21 cellular contexts compared by ENCODE assay signal in genomic region chr19:15236886-15237285, GRCh38. TPM values are rescaled to one million over a fixed set of nuclear protein-coding genes. Genes with fewer than 3 reads are reported as not detected.
DNase-seq lines count a peak whose midpoint lies in the region; ATAC-seq, FAIRE-seq and TF ChIP-seq lines count a peak whose summit lies in the region.
"Had no signal": no experiment of that assay in that cellular context is flagged by ENCODE, and none has a peak within 500 bp of the region (broad histone marks: within the 10 kb centered on the region; RNA-seq: fewer than 3 reads in every experiment).

No MANE protein-coding gene starts in this region.

- H2AFZ ChIP-seq in PC-9: no peak overlapping the region
- H2AFZ ChIP-seq in K562 (ENCODE audit: low read depth, low read length): no peak overlapping the region

- H3K4me3 ChIP-seq in PC-9: no peak overlapping the region
- H3K4me3 ChIP-seq in K562: no peak overlapping the region
- H3K4me3 ChIP-seq: HAP-1 had no signal

- no peaks in the 10 kb centered on the region for H3K9me2 ChIP-seq in PC-9 (ENCODE audit: insufficient read depth)

- 94% methylated on average over 7 of the region's 9 CpGs for WGBS in K562 (ENCODE audit: insufficient coverage, low coverage, missing lambda C conversion rate)

- TF ChIP-seq EP300 in K562 (IDR thresholded peaks at IDR 0.05; ENCODE audit: low read length): no peak

- H3K27ac Mint-ChIP-seq in nephron progenitor cell (peak overlapping the region; percentile 50), osteocyte (ENCODE audit: unreplicated experiment) (peak overlapping the region; percentile 62)
- H3K27ac Mint-ChIP-seq: CD4-positive, alpha-beta memory T cell had no signal

- intact Hi-C loops in PC-9 (cut with micrococcal nuclease; ENCODE audit: unreplicated experiment): no loop called here
- intact Hi-C loops in K562 (cut with micrococcal nuclease): no loop called here

- DNase-seq in PC-9 (no peak), K562 (ENCODE audit: extremely low read depth in 1 of 4, low spot score in 3 of 4) (no peak), nephron progenitor cell (no peak), osteocyte (ENCODE audit: extremely low spot score, unreplicated experiment) (no peak), NAMALWA (ENCODE audit: low spot score) (no peak), GM10266 (ENCODE audit: extremely low spot score) (no peak), NCI-H69 (lab: John Stamatoyannopoulos, UW) (no peak)
- DNase-seq in activated CD4-positive, CD25-positive, alpha-beta regulatory T cell treated with anti-CD3 and anti-CD28 coated beads, Interleukin-2, amount 50 U/mL, for 72 hours: no peak
- DNase-seq: C1 segment of cervical spinal cord; Calu3; CD4-positive, alpha-beta memory T cell; COR-L47; DMS53; DMS79 treated with DMSO at 0.1 percent for 48 hours; GF-D8; GOT3 had no signal

- no peaks in the 10 kb centered on the region for H3K9me3 Mint-ChIP-seq in nephron progenitor cell
- no peaks in the 10 kb centered on the region for H3K9me3 Mint-ChIP-seq in osteocyte (ENCODE audit: unreplicated experiment)
- H3K9me3 Mint-ChIP-seq: CD4-positive, alpha-beta memory T cell had no signal

- H3K36me3 Mint-ChIP-seq in nephron progenitor cell (ENCODE audit: low read depth): peaks cover 37% of the 10 kb centered on the region
- peaks cover 31% of the 10 kb centered on the region for H3K36me3 Mint-ChIP-seq in osteocyte (ENCODE audit: unreplicated experiment)

- TF ChIP-seq POLR2A in K562 (conservative IDR thresholded peaks at IDR 0.05): no peak

- H3K4me2 ChIP-seq in PC-9 (no peak overlapping the region), K562 (ENCODE audit: insufficient read depth, low read length) (no peak overlapping the region)

- no peak for FAIRE-seq in K562 (lab: Jason Lieb, UNC)
- FAIRE-seq: GM12892, H54 had no signal

- CTCF ChIA-PET in PC-9 (lab: Charles Lee): no interaction called here
- CTCF ChIA-PET in K562 (lab: Yijun Ruan, JAX; ENCODE audit: low intra/inter-chr PET ratio): no interaction called here

- H3K27me3 Mint-ChIP-seq in nephron progenitor cell (ENCODE audit: low read depth, poor library complexity) (peaks cover 22% of the 10 kb centered on the region), osteocyte (ENCODE audit: unreplicated experiment) (no peaks in the 10 kb centered on the region)

- H3K27me3 ChIP-seq in PC-9 (ENCODE audit: insufficient read depth, low read depth): no peaks in the 10 kb centered on the region
- H3K27me3 ChIP-seq in K562 (ENCODE audit: control insufficient read depth in 2 of 2, insufficient read depth in 2 of 2, low read length in 2 of 2): no peaks in the 10 kb centered on the region

- no peak for ATAC-seq in K562

- H3K4me1 Mint-ChIP-seq in nephron progenitor cell: peaks cover 23% of the 10 kb centered on the region
- H3K4me1 Mint-ChIP-seq in osteocyte (ENCODE audit: unreplicated experiment): no peaks in the 10 kb centered on the region

- H3K36me3 ChIP-seq in PC-9 (ENCODE audit: low read depth): peaks cover 28% of the 10 kb centered on the region
- peaks cover 60% of the 10 kb centered on the region; the same call in 2 of the 3 replicates for H3K36me3 ChIP-seq in K562 (ENCODE audit: control insufficient read depth, insufficient read depth, low read length)

- TF ChIP-seq RAD21 in K562 (CRISPR knock-in tag; conservative IDR thresholded peaks at IDR 0.05 in 1 of 2, IDR thresholded peaks at IDR 0.05 in 1 of 2): no peak

- BruUV-seq in PC-9 (replicated peaks; lab: Mats Ljungman, UMichigan) (no TSS peak), K562 (replicated peaks; lab: Mats Ljungman, UMichigan) (no TSS peak)

- H3K27ac ChIP-seq in PC-9 (0 out of 2 replicates have a peak overlapping the region, but pooled peaks have one; percentile 97), K562 (ENCODE audit: extremely low read depth, low read depth, low read length) (no peak overlapping the region)

- TF ChIP-seq CTCF in PC-9 (conservative IDR thresholded peaks at IDR 0.05): no peak
- no peak for TF ChIP-seq CTCF in K562 (IDR thresholded peaks at IDR 0.05 in 2 of 3, conservative IDR thresholded peaks at IDR 0.05 in 1 of 3; ENCODE audit: insufficient read depth in 2 of 3, low read depth in 1 of 3, low read length in 3 of 3)
- TF ChIP-seq CTCF in nephron progenitor cell (IDR thresholded peaks at IDR 0.05): no peak
- no peak for TF ChIP-seq CTCF in osteocyte (IDR thresholded peaks at IDR 0.05)
- no peak for TF ChIP-seq CTCF in GM10266 (IDR thresholded peaks at IDR 0.05; ENCODE audit: control insufficient read depth, insufficient read depth, low read depth, missing control alignments)

- no peaks in the 10 kb centered on the region for H3K79me2 ChIP-seq in PC-9 (ENCODE audit: low read depth)
- no peaks in the 10 kb centered on the region for H3K79me2 ChIP-seq in K562 (ENCODE audit: control insufficient read depth, insufficient read depth, low read length)

- H4K20me1 ChIP-seq in PC-9 (ENCODE audit: insufficient read depth) (peaks cover 7% of the 10 kb centered on the region), K562 (replicated peaks; ENCODE audit: control insufficient read depth, insufficient read depth, low read length) (peaks cover 8% of the 10 kb centered on the region; the same call in 1 of the 2 replicates)

- H3K9ac ChIP-seq in K562 (ENCODE audit: insufficient read depth in 1 of 2, low read depth in 2 of 2, low read length in 2 of 2): no peak overlapping the region; a peak in 1 of 4 replicates

- POLR2A ChIA-PET in PC-9 (lab: Charles Lee; ENCODE audit: unreplicated experiment): interaction anchor here (0.7 kb wide), 1 partner anchor 83 kb away, joined by 5 read pairs; no protein-coding TSS in a partner anchor
- POLR2A ChIA-PET in K562 (lab: Yijun Ruan, JAX): no interaction called here

- H3F3A ChIP-seq in PC-9 (ENCODE audit: insufficient read depth, low read depth): peaks cover 61% of the 10 kb centered on the region

- H3K9me3 ChIP-seq in PC-9 (ENCODE audit: insufficient read depth, low read depth) (no peaks in the 10 kb centered on the region), K562 (replicated peaks; ENCODE audit: control insufficient read depth, insufficient read depth, low read depth, low read length) (no peaks in the 10 kb centered on the region)
- H3K9me3 ChIP-seq: HAP-1 had no signal

- H3K4me1 ChIP-seq in PC-9 (replicated peaks; ENCODE audit: insufficient read depth): peaks cover 30% of the 10 kb centered on the region
- H3K4me1 ChIP-seq in K562 (replicated peaks in 1 of 2; ENCODE audit: control insufficient read depth in 2 of 2, insufficient read depth in 2 of 2, low read length in 2 of 2): peaks cover 0 to 4% of the 10 kb centered on the region in 2 experiments; a peak in 1 of 5 replicates
- H3K4me1 ChIP-seq: HAP-1 had no signal

- in situ Hi-C loops in K562 (cut with MboI): no loop called here

- H3K9me1 ChIP-seq in K562 (ENCODE audit: control insufficient read depth, insufficient read depth, low read length): no peaks in the 10 kb centered on the region

- H3K4me3 Mint-ChIP-seq in nephron progenitor cell: no peak overlapping the region
- H3K4me3 Mint-ChIP-seq in osteocyte (ENCODE audit: unreplicated experiment): no peak overlapping the region
- H3K4me3 Mint-ChIP-seq: CD4-positive, alpha-beta memory T cell had no signal

TF ChIP-seq in K562, 482 proteins besides CTCF, POLR2A, EP300 and RAD21 (continues in another document):
- TF ChIP-seq RBM22 (IDR thresholded peaks at IDR 0.05; ENCODE audit: low read depth, low read length, poor library complexity, severe bottlenecking): peak; percentile 69

RNA-seq across cellular contexts. Expression of gene EPHX3, which starts 4.6 kb away (rescaled TPM):
- total RNA-seq in PC-9 (2021): 17.7 and 20.1 TPM in 2 replicates
- 0.39 and 1.6 TPM in 2 replicates for total RNA-seq in K562 (2011; cell fraction: chromatin; rRNA removed; ENCODE audit: low replicate concordance)
- total RNA-seq in K562 (2011; cell fraction: nucleolus; rRNA removed): 0.79 and 0.83 TPM in 2 replicates
- 0.69 and 0.88 TPM in 2 replicates for total RNA-seq in K562 (2011; cell fraction: nucleoplasm; rRNA removed)
- total RNA-seq in K562 (2014; rRNA removed): not detected in 2 replicates
- total RNA-seq in K562 (2014; rRNA removed; fragmentation: Illumina TruSeq; extraction: Trizol): not detected in 2 replicates
- not detected in 2 replicates for total RNA-seq in K562 (2015; rRNA removed; fragmentation: Illumina TruSeq; extraction: Trizol)
- 0.20 TPM in 1 of 2 replicates, not detected in the other for total RNA-seq in K562 (2021)
- 0.07 TPM in 1 of 2 replicates, not detected in the other for polyA plus RNA-seq in K562 (2011; rRNA removed)
- polyA plus RNA-seq in K562 (2011; cell fraction: cytosol; rRNA removed): 0.06 and 0.12 TPM in 2 replicates
- polyA plus RNA-seq in K562 (2011; cell fraction: nucleus; rRNA removed): 0.21 and 0.50 TPM in 2 replicates
- polyA plus RNA-seq in K562 (2012): not detected in 2 replicates
- not detected in 2 replicates for polyA plus RNA-seq in K562 (2014; fragmentation: Illumina TruSeq; extraction: Trizol)
- not detected for polyA plus RNA-seq in K562 (2014; fragmentation: Nextera tagmentation; extraction: Ambion mirVana)
- polyA plus RNA-seq in K562 (2014; rRNA removed): not detected in 2 replicates
- not detected in 2 replicates for polyA minus RNA-seq in K562 (2011; rRNA and poly(A)+ RNA removed)
- not detected in 2 replicates for polyA minus RNA-seq in K562 (2011; cell fraction: cytosol; rRNA and poly(A)+ RNA removed)
- not detected in 2 replicates for polyA minus RNA-seq in K562 (2011; cell fraction: nucleus; rRNA and poly(A)+ RNA removed)
- not detected in 2 replicates for total RNA-seq in osteocyte
- total RNA-seq: A172, G401 had no signal
- polyA plus RNA-seq: CD4-positive, alpha-beta memory T cell had no signal

RNA-seq across cellular contexts. Expression of gene NOTCH3, which starts 36.1 kb away (rescaled TPM):
- total RNA-seq in PC-9 (2021) (115 and 143 TPM in 2 replicates), K562 (2014; rRNA removed) (0.45 and 1.1 TPM in 2 replicates), K562 (2014; rRNA removed; fragmentation: Illumina TruSeq; extraction: Trizol) (0.11 and 0.13 TPM in 2 replicates), K562 (2015; rRNA removed; fragmentation: Illumina TruSeq; extraction: Trizol) (0.18 and 0.30 TPM in 2 replicates), K562 (2021) (0.34 and 1.2 TPM in 2 replicates), osteocyte (178 and 200 TPM in 2 replicates)
- 4.3 and 8.9 TPM in 2 replicates for total RNA-seq in K562 (2011; cell fraction: chromatin; rRNA removed; ENCODE audit: low replicate concordance)
- total RNA-seq in K562 (2011; cell fraction: nucleolus; rRNA removed): 6.2 and 8.7 TPM in 2 replicates
- total RNA-seq in K562 (2011; cell fraction: nucleoplasm; rRNA removed): 4.3 and 5.2 TPM in 2 replicates
- polyA plus RNA-seq in K562 (2011; rRNA removed) (0.22 and 0.28 TPM in 2 replicates), K562 (2014; fragmentation: Illumina TruSeq; extraction: Trizol) (0.08 and 0.12 TPM in 2 replicates), K562 (2014; fragmentation: Nextera tagmentation; extraction: Ambion mirVana) (under 1 TPM; under 0.01 to 0.01 TPM), K562 (2014; rRNA removed) (0.15 and 0.16 TPM in 2 replicates)
- 0.09 and 0.24 TPM in 2 replicates for polyA plus RNA-seq in K562 (2011; cell fraction: cytosol; rRNA removed)
- 0.90 and 2.0 TPM in 2 replicates for polyA plus RNA-seq in K562 (2011; cell fraction: nucleus; rRNA removed)
- 0.51 and 0.65 TPM in 2 replicates for polyA plus RNA-seq in K562 (2012)
- polyA minus RNA-seq in K562 (2011; rRNA and poly(A)+ RNA removed): 0.84 TPM in 1 of 2 replicates, not detected in the other
- polyA minus RNA-seq in K562 (2011; cell fraction: cytosol; rRNA and poly(A)+ RNA removed): 0.95 TPM in 1 of 2 replicates, not detected in the other
- 1.9 and 2.6 TPM in 2 replicates for polyA minus RNA-seq in K562 (2011; cell fraction: nucleus; rRNA and poly(A)+ RNA removed)
- polyA plus RNA-seq: CD4-positive, alpha-beta memory T cell had no signal

Comparison
In these comparisons a context has a peak if more than half of its experiments do, and no peak if none do; other contexts are left out.
1. RNA of gene NOTCH3, which starts 36.1 kb away (total RNA-seq): 178 to 200 TPM in osteocyte and 115 to 143 TPM in PC-9; 0.11 to 8.9 TPM in K562; every median in the first group is over 10 times any median in the second.